In genomic region chr21:15797577-15798363, GRCh38 we compare ENCODE assay signal across 18 cellular contexts.
A peak's percentile ranks its signal among the peaks of the same experiment; 100 is the strongest.
DNase-seq lines count a peak whose midpoint lies in the region; ATAC-seq and TF ChIP-seq lines count a peak whose summit lies in the region.
"Had no signal": no experiment of that assay in that cellular context is flagged by ENCODE, and none has a peak within 500 bp of the region (broad histone marks: within the 10 kb centered on the region; RNA-seq: fewer than 3 reads in every experiment).

No MANE protein-coding gene starts in this region.

- DNase-seq in central memory CD8-positive, alpha-beta T cell (ENCODE audit: low spot score in 2 of 2), result no peak
- DNase-seq in mucosa of descending colon, result no peak
- no peak for DNase-seq in GM10266 (ENCODE audit: extremely low spot score)
- DNase-seq in activated T-helper 1 cell treated with anti-CD3 and anti-CD28 coated beads, Interleukin-12 subunit alpha, Interleukin-12 subunit beta, Interleukin-2, Interleukin-4 antibody, amounts not matched to agents 30 ng/mL and 10 ng/mL and 1 ng/mL, durations not matched to agents 14 hours and 24 hours and 36 hours (ENCODE audit: low spot score), result no peak
- DNase-seq: activated CD4-positive, alpha-beta T cell treated with anti-CD3 and anti-CD28 coated beads for 36 hours; activated effector memory CD4-positive, alpha-beta T cell treated with anti-CD3 and anti-CD28 coated beads, Interleukin-2, amount 50 U/mL, for 16 hours; heart left ventricle; kidney glomerular epithelial cell; NCI-H1048; NCI-H2227 treated with DMSO at 0.1 percent for 48 hours; stimulated activated naive CD8-positive, alpha-beta T cell treated with anti-CD3 and anti-CD28 coated beads, Interleukin-15, amount 100 ng/mL, for 72 hours had no signal

- peak overlapping the region; percentile 75 for H3K27ac Mint-ChIP-seq in central memory CD8-positive, alpha-beta T cell (ENCODE audit: low read depth)
- no peak overlapping the region for H3K27ac Mint-ChIP-seq in activated T-helper 1 cell treated with anti-CD3 and anti-CD28 coated beads, Interleukin-12 subunit alpha, Interleukin-12 subunit beta, Interleukin-2, Interleukin-4 antibody, amounts not matched to agents 30 ng/mL and 10 ng/mL and 1 ng/mL, durations not matched to agents 14 hours and 24 hours and 36 hours

- intact Hi-C loops in mucosa of descending colon (cut with DNase I, micrococcal nuclease), result no loop called here
- intact Hi-C loops in activated T-helper 1 cell treated with anti-CD3 and anti-CD28 coated beads, Interleukin-12 subunit alpha, Interleukin-12 subunit beta, Interleukin-2, Interleukin-4 antibody, amounts not matched to agents 30 ng/mL and 10 ng/mL and 1 ng/mL, durations not matched to agents 14 hours and 24 hours and 36 hours (cut with micrococcal nuclease), result no loop called here

- no peak overlapping the region for H3K4me3 Mint-ChIP-seq in central memory CD8-positive, alpha-beta T cell
- no peak overlapping the region for H3K4me3 Mint-ChIP-seq in activated T-helper 1 cell treated with anti-CD3 and anti-CD28 coated beads, Interleukin-12 subunit alpha, Interleukin-12 subunit beta, Interleukin-2, Interleukin-4 antibody, amounts not matched to agents 30 ng/mL and 10 ng/mL and 1 ng/mL, durations not matched to agents 14 hours and 24 hours and 36 hours
- H3K4me3 Mint-ChIP-seq: activated CD4-positive, alpha-beta T cell treated with anti-CD3 and anti-CD28 coated beads for 36 hours; nephron had no signal

- peaks cover 10% of the 10 kb centered on the region for H3K4me1 ChIP-seq in mucosa of descending colon (ENCODE audit: low read depth)
- H3K4me1 ChIP-seq: breast epithelium, HAP-1 had no signal

- H3K4me3 ChIP-seq in mucosa of descending colon, result no peak overlapping the region
- H3K4me3 ChIP-seq: breast epithelium, HAP-1, heart left ventricle had no signal

- no peaks in the 10 kb centered on the region for H3K9me3 Mint-ChIP-seq in central memory CD8-positive, alpha-beta T cell
- H3K9me3 Mint-ChIP-seq in activated T-helper 1 cell treated with anti-CD3 and anti-CD28 coated beads, Interleukin-12 subunit alpha, Interleukin-12 subunit beta, Interleukin-2, Interleukin-4 antibody, amounts not matched to agents 30 ng/mL and 10 ng/mL and 1 ng/mL, durations not matched to agents 14 hours and 24 hours and 36 hours, result no peaks in the 10 kb centered on the region
- H3K9me3 Mint-ChIP-seq: nephron; stimulated activated naive CD8-positive, alpha-beta T cell treated with anti-CD3 and anti-CD28 coated beads, Interleukin-15, amount 100 ng/mL, for 72 hours had no signal

- TF ChIP-seq CTCF in mucosa of descending colon (IDR thresholded peaks at IDR 0.05), result no peak
- no peak for TF ChIP-seq CTCF in GM10266 (IDR thresholded peaks at IDR 0.05; ENCODE audit: control insufficient read depth, insufficient read depth, low read depth, missing control alignments)

- H3K36me3 ChIP-seq in mucosa of descending colon (ENCODE audit: low read depth), result no peaks in the 10 kb centered on the region
- H3K36me3 ChIP-seq: breast epithelium had no signal

- ATAC-seq in GM18498 (IDR thresholded peaks at IDR 0.05; ENCODE audit: unreplicated experiment) (peak; percentile 44), HG03108 (IDR thresholded peaks at IDR 0.05; ENCODE audit: unreplicated experiment) (peak; percentile 50), mucosa of descending colon (peak; percentile 32), GM21526 (IDR thresholded peaks at IDR 0.05; ENCODE audit: low FRiP score, unreplicated experiment) (no peak)
- ATAC-seq in central memory CD8-positive, alpha-beta T cell (replicated peaks; ENCODE audit: extremely low read depth, poor library complexity, severe bottlenecking), result no peak
- ATAC-seq: heart left ventricle; sciatic nerve; stimulated activated naive CD8-positive, alpha-beta T cell treated with anti-CD3 and anti-CD28 coated beads, Interleukin-15, amount 100 ng/mL, for 72 hours had no signal

- no peaks in the 10 kb centered on the region for H3K9me3 ChIP-seq in mucosa of descending colon
- H3K9me3 ChIP-seq: breast epithelium, HAP-1 had no signal

- H3K36me3 Mint-ChIP-seq in central memory CD8-positive, alpha-beta T cell (ENCODE audit: insufficient read depth), result peaks cover 3% of the 10 kb centered on the region
- peaks cover 13% of the 10 kb centered on the region for H3K36me3 Mint-ChIP-seq in activated T-helper 1 cell treated with anti-CD3 and anti-CD28 coated beads, Interleukin-12 subunit alpha, Interleukin-12 subunit beta, Interleukin-2, Interleukin-4 antibody, amounts not matched to agents 30 ng/mL and 10 ng/mL and 1 ng/mL, durations not matched to agents 14 hours and 24 hours and 36 hours (ENCODE audit: low read depth)

- H3K27me3 Mint-ChIP-seq in central memory CD8-positive, alpha-beta T cell, result no peaks in the 10 kb centered on the region
- no peaks in the 10 kb centered on the region for H3K27me3 Mint-ChIP-seq in activated T-helper 1 cell treated with anti-CD3 and anti-CD28 coated beads, Interleukin-12 subunit alpha, Interleukin-12 subunit beta, Interleukin-2, Interleukin-4 antibody, amounts not matched to agents 30 ng/mL and 10 ng/mL and 1 ng/mL, durations not matched to agents 14 hours and 24 hours and 36 hours (ENCODE audit: insufficient read depth)
- H3K27me3 Mint-ChIP-seq: activated CD4-positive, alpha-beta T cell treated with anti-CD3 and anti-CD28 coated beads for 36 hours; stimulated activated naive CD8-positive, alpha-beta T cell treated with anti-CD3 and anti-CD28 coated beads, Interleukin-15, amount 100 ng/mL, for 72 hours had no signal

- H3K4me1 Mint-ChIP-seq in central memory CD8-positive, alpha-beta T cell, result peaks cover 79% of the 10 kb centered on the region
- peaks cover 45% of the 10 kb centered on the region for H3K4me1 Mint-ChIP-seq in activated T-helper 1 cell treated with anti-CD3 and anti-CD28 coated beads, Interleukin-12 subunit alpha, Interleukin-12 subunit beta, Interleukin-2, Interleukin-4 antibody, amounts not matched to agents 30 ng/mL and 10 ng/mL and 1 ng/mL, durations not matched to agents 14 hours and 24 hours and 36 hours (ENCODE audit: low read depth)

Comparison
In these comparisons a context has a peak if more than half of its experiments do, and no peak if none do; other contexts are left out.
1. ATAC-seq: peak in GM18498 (single experiment), HG03108 (single experiment) and mucosa of descending colon (single experiment); none in central memory CD8-positive, alpha-beta T cell (single experiment) and GM21526 (single experiment).